Comparison of ENCODE assay signal across 35 cellular contexts in genomic region chr1:212155219-212155618, GRCh38.
"Had no signal": no experiment of that assay in that cellular context is flagged by ENCODE, and none has a peak within 500 bp of the region (broad histone marks: within the 10 kb centered on the region; RNA-seq: fewer than 3 reads in every experiment).

No MANE protein-coding gene starts in this region.

- H3K27me3 ChIP-seq: adrenal gland, body of pancreas, esophagus muscularis mucosa, foreskin keratinocyte, gastrocnemius medialis, heart left ventricle had no signal

- DNase-seq: activated B cell treated with CpG ODN at 0.5 μM for 24 hours; activated CD4-positive, alpha-beta T cell treated with anti-CD3 and anti-CD28 coated beads for 48 hours; activated CD4-positive, alpha-beta T cell treated with anti-CD3 and anti-CD28 coated beads, Interleukin-2, amount 50 U/mL, for 1 hour; activated CD4-positive, alpha-beta T cell treated with anti-CD3 and anti-CD28 coated beads, Interleukin-2, amount 50 U/mL, for 48 hours; activated CD8-positive, alpha-beta memory T cell treated with anti-CD3 and anti-CD28 coated beads, Interleukin-2, amount 10 ng/mL, durations not matched to agents 7 days and 5 days; activated CD8-positive, alpha-beta memory T cell treated with anti-CD3 and anti-CD28 coated beads, Interleukin-2, amount 50 U/mL, for 4 hours; activated CD8-positive, alpha-beta T cell treated with anti-CD3 and anti-CD28 coated beads, Interleukin-2, amount 10 ng/mL, durations not matched to agents 7 days and 5 days; activated effector memory CD4-positive, alpha-beta T cell treated with anti-CD3 and anti-CD28 coated beads, Interleukin-2, amount 50 U/mL, for 16 hours; activated naive CD4-positive, alpha-beta T cell treated with anti-CD3 and anti-CD28 coated beads for 36 hours; activated naive CD8-positive, alpha-beta T cell treated with anti-CD3 and anti-CD28 coated beads for 36 hours; activated naive CD8-positive, alpha-beta T cell treated with anti-CD3 and anti-CD28 coated beads, Interleukin-2, amount 50 U/mL, for 24 hours; activated T-cell treated with anti-CD3 and anti-CD28 coated beads, Interleukin-2, amount 50 U/mL, for 1 hour; activated T-cell treated with anti-CD3 and anti-CD28 coated beads, Interleukin-2, amount 50 U/mL, for 48 hours; adrenal gland; amygdala; aorta; body of pancreas; caudate nucleus; effector memory CD4-positive, alpha-beta T cell; erythroblast; foreskin keratinocyte; gastrocnemius medialis; glutamatergic neuron; heart left ventricle; T-helper 1 cell; T-helper 17 cell; T1000; WERI-Rb-1 had no signal

- H3K9me3 ChIP-seq: adrenal gland, body of pancreas, esophagus muscularis mucosa, gastrocnemius medialis had no signal

- FAIRE-seq: colon had no signal

- H3K27ac ChIP-seq: adrenal gland, body of pancreas, esophagus muscularis mucosa, foreskin keratinocyte, gastrocnemius medialis, heart left ventricle, WERI-Rb-1 had no signal

- H3K36me3 Mint-ChIP-seq: activated naive CD4-positive, alpha-beta T cell treated with anti-CD3 and anti-CD28 coated beads, Interleukin-2, amount 50 U/mL, for 24 hours; activated naive CD8-positive, alpha-beta T cell treated with anti-CD3 and anti-CD28 coated beads for 36 hours had no signal

- H3K4me3 Mint-ChIP-seq: activated B cell treated with CpG ODN at 0.5 μM for 24 hours; activated CD8-positive, alpha-beta memory T cell treated with anti-CD3 and anti-CD28 coated beads, Interleukin-2, amount 10 ng/mL, durations not matched to agents 7 days and 5 days; activated CD8-positive, alpha-beta T cell treated with anti-CD3 and anti-CD28 coated beads, Interleukin-2, amount 10 ng/mL, durations not matched to agents 7 days and 5 days; activated naive CD4-positive, alpha-beta T cell treated with anti-CD3 and anti-CD28 coated beads for 36 hours; activated naive CD4-positive, alpha-beta T cell treated with anti-CD3 and anti-CD28 coated beads, Interleukin-2, amount 50 U/mL, for 24 hours; activated naive CD8-positive, alpha-beta T cell treated with anti-CD3 and anti-CD28 coated beads for 36 hours; activated naive CD8-positive, alpha-beta T cell treated with anti-CD3 and anti-CD28 coated beads, Interleukin-2, amount 50 U/mL, for 24 hours; activated T-helper 1 cell treated with anti-CD3 and anti-CD28 coated beads, Interleukin-12 subunit alpha, Interleukin-12 subunit beta, Interleukin-2, Interleukin-4 antibody, amounts not matched to agents 30 ng/mL and 10 ng/mL and 1 ng/mL, durations not matched to agents 14 hours and 24 hours and 36 hours; T-helper 17 cell; T-helper 2 cell treated with Interferon-gamma antibody and Interleukin-4, amounts not matched to agents 5 μg/mL and 100 μg/mL, for 36 hours had no signal

- H3K36me3 ChIP-seq: adrenal gland, esophagus muscularis mucosa, gastrocnemius medialis, heart left ventricle, WERI-Rb-1 had no signal

- H3K27me3 Mint-ChIP-seq: activated B cell treated with CpG ODN at 0.5 μM for 24 hours; activated naive CD4-positive, alpha-beta T cell treated with anti-CD3 and anti-CD28 coated beads, Interleukin-2, amount 50 U/mL, for 24 hours; activated naive CD8-positive, alpha-beta T cell treated with anti-CD3 and anti-CD28 coated beads for 36 hours; activated naive CD8-positive, alpha-beta T cell treated with anti-CD3 and anti-CD28 coated beads, Interleukin-2, amount 50 U/mL, for 24 hours; T-helper 17 cell had no signal

- H3K4me3 ChIP-seq: adrenal gland, body of pancreas, esophagus muscularis mucosa, gastrocnemius medialis, heart left ventricle had no signal

- H3K4me1 ChIP-seq: body of pancreas, esophagus muscularis mucosa had no signal

- H3K4me1 Mint-ChIP-seq: activated B cell treated with CpG ODN at 0.5 μM for 24 hours had no signal

- ATAC-seq: activated CD4-positive, CD25-positive, alpha-beta regulatory T cell treated with anti-CD3 and anti-CD28 coated beads, Interleukin-2, amount 50 U/mL, for 24 hours; activated CD8-positive, alpha-beta memory T cell treated with anti-CD3 and anti-CD28 coated beads, Interleukin-2, amount 10 ng/mL, durations not matched to agents 7 days and 5 days; activated CD8-positive, alpha-beta T cell treated with anti-CD3 and anti-CD28 coated beads, Interleukin-2, amount 10 ng/mL, durations not matched to agents 7 days and 5 days; activated naive CD8-positive, alpha-beta T cell treated with anti-CD3 and anti-CD28 coated beads, Interleukin-2, amount 50 U/mL, for 24 hours; body of pancreas; foreskin keratinocyte; gastrocnemius medialis; heart left ventricle; T-helper 17 cell had no signal

- H3K27ac Mint-ChIP-seq: activated B cell treated with CpG ODN at 0.5 μM for 24 hours; activated CD8-positive, alpha-beta memory T cell treated with anti-CD3 and anti-CD28 coated beads, Interleukin-2, amount 10 ng/mL, durations not matched to agents 7 days and 5 days; activated CD8-positive, alpha-beta T cell treated with anti-CD3 and anti-CD28 coated beads, Interleukin-2, amount 10 ng/mL, durations not matched to agents 7 days and 5 days; activated naive CD4-positive, alpha-beta T cell treated with anti-CD3 and anti-CD28 coated beads for 36 hours; activated naive CD4-positive, alpha-beta T cell treated with anti-CD3 and anti-CD28 coated beads, Interleukin-2, amount 50 U/mL, for 24 hours; activated naive CD8-positive, alpha-beta T cell treated with anti-CD3 and anti-CD28 coated beads for 36 hours; activated naive CD8-positive, alpha-beta T cell treated with anti-CD3 and anti-CD28 coated beads, Interleukin-2, amount 50 U/mL, for 24 hours; activated T-helper 1 cell treated with anti-CD3 and anti-CD28 coated beads, Interleukin-12 subunit alpha, Interleukin-12 subunit beta, Interleukin-2, Interleukin-4 antibody, amounts not matched to agents 30 ng/mL and 10 ng/mL and 1 ng/mL, durations not matched to agents 14 hours and 24 hours and 36 hours; activated T-helper 2 cell treated with anti-CD3 and anti-CD28 coated beads, Interferon-gamma antibody, Interleukin-2, Interleukin-4, amounts not matched to agents 10 μg/mL and 5 μg/mL and 100 μg/mL, durations not matched to agents 14 hours and 24 hours and 36 hours; T-helper 17 cell; T-helper 2 cell treated with Interferon-gamma antibody and Interleukin-4, amounts not matched to agents 5 μg/mL and 100 μg/mL, for 36 hours had no signal

- H3K9me3 Mint-ChIP-seq: activated naive CD4-positive, alpha-beta T cell treated with anti-CD3 and anti-CD28 coated beads for 36 hours; activated naive CD4-positive, alpha-beta T cell treated with anti-CD3 and anti-CD28 coated beads, Interleukin-2, amount 50 U/mL, for 24 hours; activated naive CD8-positive, alpha-beta T cell treated with anti-CD3 and anti-CD28 coated beads for 36 hours; activated naive CD8-positive, alpha-beta T cell treated with anti-CD3 and anti-CD28 coated beads, Interleukin-2, amount 50 U/mL, for 24 hours; activated T-helper 2 cell treated with anti-CD3 and anti-CD28 coated beads, Interferon-gamma antibody, Interleukin-2, Interleukin-4, amounts not matched to agents 10 μg/mL and 5 μg/mL and 100 μg/mL, durations not matched to agents 14 hours and 24 hours and 36 hours; T-helper 2 cell treated with Interferon-gamma antibody and Interleukin-4, amounts not matched to agents 5 μg/mL and 100 μg/mL, for 36 hours had no signal
